8 cellular contexts compared by ENCODE assay signal in genomic region chr7:141073173-141073640, GRCh38. TPM values are rescaled to one million over a fixed set of nuclear protein-coding genes. Genes with fewer than 3 reads are reported as not detected.
DNase-seq lines count a peak whose midpoint lies in the region; ATAC-seq and TF ChIP-seq lines count a peak whose summit lies in the region.

No MANE protein-coding gene starts in this region.

- H3K4me2 ChIP-seq in BLaER1 = peak overlapping the region; percentile 88

- CTCF ChIA-PET in activated CD8-positive, alpha-beta T cell treated with anti-CD3 and anti-CD28 coated beads for 36 hours (lab: Charles Lee) = no interaction called here

- H4K20me1 ChIP-seq in BLaER1 = peaks cover 26% of the 10 kb centered on the region

- POLR2A ChIA-PET in activated CD8-positive, alpha-beta T cell treated with anti-CD3 and anti-CD28 coated beads for 36 hours (lab: Charles Lee) = interaction anchor here (0.5 to 1.2 kb wide), 2 partner anchors 172 to 261 kb away, joined by 3 read pairs; no protein-coding TSS in a partner anchor

- H3K4me1 Mint-ChIP-seq in HFFc6 (ENCODE audit: low read depth) = peaks cover 23% of the 10 kb centered on the region
- peaks cover 13% of the 10 kb centered on the region for H3K4me1 Mint-ChIP-seq in activated CD8-positive, alpha-beta T cell treated with anti-CD3 and anti-CD28 coated beads for 36 hours (ENCODE audit: low read depth)
- H3K4me1 Mint-ChIP-seq in natural killer cell treated with Interleukin-12 subunit alpha and Interleukin-12 subunit beta and Interleukin-15 and Interleukin-18, amount 100 ng/mL, for 72 hours (ENCODE audit: low read depth in 2 of 2) = peaks cover 6 to 16% of the 10 kb centered on the region in 2 donors

- H3K9me3 ChIP-seq in BLaER1 = no peaks in the 10 kb centered on the region

- H3K36me3 ChIP-seq in BLaER1 = no peaks in the 10 kb centered on the region

- H3K4me1 ChIP-seq in BLaER1 = peaks cover 32% of the 10 kb centered on the region

- H3K9ac ChIP-seq in BLaER1 = no peak overlapping the region

- H3K27me3 Mint-ChIP-seq in HFFc6 (ENCODE audit: insufficient read depth) = peaks cover 9% of the 10 kb centered on the region; the same call in 1 of the 2 replicates
- peaks cover 48% of the 10 kb centered on the region for H3K27me3 Mint-ChIP-seq in activated CD8-positive, alpha-beta T cell treated with anti-CD3 and anti-CD28 coated beads for 36 hours
- peaks cover 37 to 43% of the 10 kb centered on the region in 2 donors for H3K27me3 Mint-ChIP-seq in natural killer cell treated with Interleukin-12 subunit alpha and Interleukin-12 subunit beta and Interleukin-15 and Interleukin-18, amount 100 ng/mL, for 72 hours

- ATAC-seq in activated CD8-positive, alpha-beta T cell treated with anti-CD3 and anti-CD28 coated beads for 36 hours = peak; percentile 61
- ATAC-seq in natural killer cell treated with Interleukin-12 subunit alpha and Interleukin-12 subunit beta and Interleukin-15 and Interleukin-18, amount 100 ng/mL, for 72 hours = peak; percentile 78 to 81
- ATAC-seq in HG02610 (IDR thresholded peaks at IDR 0.05; ENCODE audit: unreplicated experiment) (no peak), GM18861 (IDR thresholded peaks at IDR 0.05; ENCODE audit: unreplicated experiment) (no peak)

- H3K27ac ChIP-seq in BLaER1 = no peak overlapping the region

- H3K27me3 ChIP-seq in BLaER1 = peaks cover 71% of the 10 kb centered on the region

- intact Hi-C loops in activated CD8-positive, alpha-beta T cell treated with anti-CD3 and anti-CD28 coated beads for 36 hours (cut with micrococcal nuclease) = no loop called here

- H3K4me3 Mint-ChIP-seq in HFFc6 = peak overlapping the region; percentile 87
- peak overlapping the region; percentile 59 for H3K4me3 Mint-ChIP-seq in activated CD8-positive, alpha-beta T cell treated with anti-CD3 and anti-CD28 coated beads for 36 hours
- H3K4me3 Mint-ChIP-seq in natural killer cell treated with Interleukin-12 subunit alpha and Interleukin-12 subunit beta and Interleukin-15 and Interleukin-18, amount 100 ng/mL, for 72 hours = peak overlapping the region; percentile 78

- H3K36me3 Mint-ChIP-seq in HFFc6 (ENCODE audit: low read depth) = no peaks in the 10 kb centered on the region
- H3K36me3 Mint-ChIP-seq in activated CD8-positive, alpha-beta T cell treated with anti-CD3 and anti-CD28 coated beads for 36 hours (ENCODE audit: low read depth) = no peaks in the 10 kb centered on the region
- H3K36me3 Mint-ChIP-seq in natural killer cell treated with Interleukin-12 subunit alpha and Interleukin-12 subunit beta and Interleukin-15 and Interleukin-18, amount 100 ng/mL, for 72 hours = peaks cover 12% of the 10 kb centered on the region

- no peak for DNase-seq in HFFc6
- peak; percentile 26 for DNase-seq in activated CD8-positive, alpha-beta T cell treated with anti-CD3 and anti-CD28 coated beads for 36 hours
- peak; percentile 28 for DNase-seq in fibroblast of mammary gland (ENCODE audit: low read depth)
- DNase-seq in natural killer cell treated with Interleukin-12 subunit alpha and Interleukin-12 subunit beta and Interleukin-15 and Interleukin-18, amount 100 ng/mL, for 72 hours (ENCODE audit: low spot score) = peak; percentile 62
- no peak for DNase-seq in CD1c-positive myeloid dendritic cell (ENCODE audit: extremely low spot score)

- no peaks in the 10 kb centered on the region for H3K9me3 Mint-ChIP-seq in HFFc6
- H3K9me3 Mint-ChIP-seq in activated CD8-positive, alpha-beta T cell treated with anti-CD3 and anti-CD28 coated beads for 36 hours = no peaks in the 10 kb centered on the region
- no peaks in the 10 kb centered on the region for H3K9me3 Mint-ChIP-seq in natural killer cell treated with Interleukin-12 subunit alpha and Interleukin-12 subunit beta and Interleukin-15 and Interleukin-18, amount 100 ng/mL, for 72 hours

- no peak for TF ChIP-seq CTCF in HFFc6 (IDR thresholded peaks at IDR 0.05)
- no peak for TF ChIP-seq CTCF in activated CD8-positive, alpha-beta T cell treated with anti-CD3 and anti-CD28 coated beads for 36 hours (IDR thresholded peaks at IDR 0.05)
- no peak for TF ChIP-seq CTCF in fibroblast of mammary gland (conservative IDR thresholded peaks at IDR 0.05; ENCODE audit: control insufficient read depth, insufficient read depth, low read depth, low read length)

- H3K4me3 ChIP-seq in BLaER1 (peak overlapping the region; percentile 68), fibroblast of mammary gland (ENCODE audit: control insufficient read depth, low read depth, low read length) (peak overlapping the region; percentile 30)

- no peak overlapping the region for H3K27ac Mint-ChIP-seq in HFFc6
- H3K27ac Mint-ChIP-seq in activated CD8-positive, alpha-beta T cell treated with anti-CD3 and anti-CD28 coated beads for 36 hours = no peak overlapping the region
- H3K27ac Mint-ChIP-seq in natural killer cell treated with Interleukin-12 subunit alpha and Interleukin-12 subunit beta and Interleukin-15 and Interleukin-18, amount 100 ng/mL, for 72 hours = no peak overlapping the region

RNA-seq across cellular contexts. Expression of gene TMEM178B, which starts 0.7 kb away (rescaled TPM):
- 1 to 10 TPM; 2.8 to 8.4 (median 6.6) TPM for total RNA-seq in HFFc6 (2021; fragmentation: NEBNext Ultra II Directional; extraction: Animal tissue kit (Norgen Biotek cat#: 25700))
- 1 to 10 TPM in 1 of 2 experiments, under 1 TPM in 1; 0.34 to 1.1 TPM for total RNA-seq in activated CD8-positive, alpha-beta T cell treated with anti-CD3 and anti-CD28 coated beads for 36 hours
- 1 to 10 TPM; 8.2 to 9.0 TPM for total RNA-seq in natural killer cell treated with Interleukin-12 subunit alpha and Interleukin-12 subunit beta and Interleukin-15 and Interleukin-18, amount 100 ng/mL, for 72 hours

RNA-seq across cellular contexts. Expression of gene MRPS33, which starts 58.5 kb away (rescaled TPM):
- 10 to 100 TPM; 61.7 to 78.9 (median 68.1) TPM for total RNA-seq in HFFc6 (2021; fragmentation: NEBNext Ultra II Directional; extraction: Animal tissue kit (Norgen Biotek cat#: 25700))
- total RNA-seq in activated CD8-positive, alpha-beta T cell treated with anti-CD3 and anti-CD28 coated beads for 36 hours = 100 to 1,000 TPM in 1 of 2 experiments, 10 to 100 TPM in 1; 95.5 to 101 TPM
- 10 to 100 TPM; 74.2 to 75.0 TPM for total RNA-seq in natural killer cell treated with Interleukin-12 subunit alpha and Interleukin-12 subunit beta and Interleukin-15 and Interleukin-18, amount 100 ng/mL, for 72 hours

Comparison
In these comparisons a context has a peak if more than half of its experiments do, and no peak if none do; other contexts are left out.
1. DNase-seq: peak in activated CD8-positive, alpha-beta T cell treated with anti-CD3 and anti-CD28 coated beads for 36 hours (single experiment), fibroblast of mammary gland (single experiment) and natural killer cell treated with Interleukin-12 subunit alpha and Interleukin-12 subunit beta and Interleukin-15 and Interleukin-18, amount 100 ng/mL, for 72 hours (single experiment); none in HFFc6 (single experiment) and CD1c-positive myeloid dendritic cell (single experiment).
2. ATAC-seq: peak in activated CD8-positive, alpha-beta T cell treated with anti-CD3 and anti-CD28 coated beads for 36 hours (single experiment) and natural killer cell treated with Interleukin-12 subunit alpha and Interleukin-12 subunit beta and Interleukin-15 and Interleukin-18, amount 100 ng/mL, for 72 hours (2 of 2); none in HG02610 (single experiment) and GM18861 (single experiment).
3. Peak in every context shown above with its lines, with median percentiles within 50 percentile points of each other: H3K4me3 Mint-ChIP-seq.